ENCODE assay signal across 8 cellular contexts in genomic region chr16:3022208-3022696, GRCh38. TPM values are rescaled to one million over a fixed set of nuclear protein-coding genes. Genes with fewer than 3 reads are reported as not detected.
A peak's percentile ranks its signal among the peaks of the same experiment; 100 is the strongest.
DNase-seq lines count a peak whose midpoint lies in the region; ATAC-seq lines count a peak whose summit lies in the region.

No MANE protein-coding gene starts in this region.

- peaks cover 34% of the 10 kb centered on the region for H3K4me1 Mint-ChIP-seq in T-helper 17 cell

- DNase-seq in NCI-H345 (lab: John Stamatoyannopoulos, UW) (peak; percentile 40), NCI-H345 treated with DMSO at 0.1 percent for 48 hours (lab: John Stamatoyannopoulos, UW; ENCODE audit: unreplicated experiment) (no peak), T-helper 17 cell (peak; percentile 47 to 72 (median 63)), amniotic epithelial cell (ENCODE audit: low read depth) (peak; percentile 95), left cardiac atrium (peak; percentile 93), putamen (ENCODE audit: low spot score) (peak; percentile 74), ureter (ENCODE audit: low spot score) (peak; percentile 93), NCI-H128 (lab: John Stamatoyannopoulos, UW; ENCODE audit: unreplicated experiment) (no peak)

- H3K27me3 Mint-ChIP-seq in T-helper 17 cell: no peaks in the 10 kb centered on the region

- H3K4me3 Mint-ChIP-seq in T-helper 17 cell: peak overlapping the region; percentile 90

- intact Hi-C loops in left cardiac atrium (cut with DNase I): no loop called here

- ATAC-seq in T-helper 17 cell (no peak), left cardiac atrium (peak; percentile 34 to 54)

- H3K27ac Mint-ChIP-seq in T-helper 17 cell: peak overlapping the region; percentile 86

- H3K36me3 Mint-ChIP-seq in T-helper 17 cell (ENCODE audit: low read depth): no peaks in the 10 kb centered on the region

- H3K9me3 ChIP-seq in T-helper 17 cell (ENCODE audit: control insufficient read depth, low read length, poor library complexity, severe bottlenecking): no peaks in the 10 kb centered on the region

RNA-seq across cellular contexts. Expression of gene HCFC1R1, which starts 1.5 kb away (rescaled TPM):
- total RNA-seq in T-helper 17 cell (10 to 100 TPM; 10.6 to 14.4 TPM), left cardiac atrium (10 to 100 TPM; 28.4 to 46.1 TPM), ureter (46.3 TPM)

RNA-seq across cellular contexts. Expression of gene THOC6, which starts 1.6 kb away (rescaled TPM):
- total RNA-seq in T-helper 17 cell: 10 to 100 TPM; 21.3 to 23.7 TPM
- total RNA-seq in left cardiac atrium: 10 to 100 TPM; 11.8 to 18.2 TPM
- 29.8 TPM for total RNA-seq in ureter

RNA-seq across cellular contexts. Expression of gene TNFRSF12A, which starts 2.1 kb away (rescaled TPM):
- total RNA-seq in T-helper 17 cell (1 to 10 TPM in 1 of 2 donors, under 1 TPM in 1; 0.92 to 1.3 TPM), left cardiac atrium (10 to 100 TPM; 24.3 to 72.4 TPM), ureter (27.7 TPM)

RNA-seq across cellular contexts. Expression of gene CLDN6, which starts 4.3 kb away (rescaled TPM):
- not detected for total RNA-seq in T-helper 17 cell
- not detected for total RNA-seq in left cardiac atrium
- not detected for total RNA-seq in ureter

RNA-seq across cellular contexts. Expression of gene CLDN9, which starts 9.5 kb away (rescaled TPM):
- total RNA-seq in T-helper 17 cell (not detected), left cardiac atrium (under 1 TPM; 0.24 TPM), ureter (0.42 TPM)

Comparison
In these comparisons a context has a peak if more than half of its experiments do, and no peak if none do; other contexts are left out.
1. DNase-seq: peak in NCI-H345 (single experiment), T-helper 17 cell (3 of 3), amniotic epithelial cell (single experiment), left cardiac atrium (single experiment), putamen (single experiment) and ureter (single experiment); none in NCI-H345 treated with DMSO at 0.1 percent for 48 hours (single experiment) and NCI-H128 (single experiment).
2. RNA of gene TNFRSF12A, which starts 2.1 kb away (total RNA-seq): 24.3 to 72.4 TPM in left cardiac atrium and 27.7 TPM in ureter (single experiment); 0.92 to 1.3 TPM in T-helper 17 cell; every median in the first group is over 10 times any median in the second.